9 cellular contexts compared by ENCODE assay signal in the genomic region with DNA sequence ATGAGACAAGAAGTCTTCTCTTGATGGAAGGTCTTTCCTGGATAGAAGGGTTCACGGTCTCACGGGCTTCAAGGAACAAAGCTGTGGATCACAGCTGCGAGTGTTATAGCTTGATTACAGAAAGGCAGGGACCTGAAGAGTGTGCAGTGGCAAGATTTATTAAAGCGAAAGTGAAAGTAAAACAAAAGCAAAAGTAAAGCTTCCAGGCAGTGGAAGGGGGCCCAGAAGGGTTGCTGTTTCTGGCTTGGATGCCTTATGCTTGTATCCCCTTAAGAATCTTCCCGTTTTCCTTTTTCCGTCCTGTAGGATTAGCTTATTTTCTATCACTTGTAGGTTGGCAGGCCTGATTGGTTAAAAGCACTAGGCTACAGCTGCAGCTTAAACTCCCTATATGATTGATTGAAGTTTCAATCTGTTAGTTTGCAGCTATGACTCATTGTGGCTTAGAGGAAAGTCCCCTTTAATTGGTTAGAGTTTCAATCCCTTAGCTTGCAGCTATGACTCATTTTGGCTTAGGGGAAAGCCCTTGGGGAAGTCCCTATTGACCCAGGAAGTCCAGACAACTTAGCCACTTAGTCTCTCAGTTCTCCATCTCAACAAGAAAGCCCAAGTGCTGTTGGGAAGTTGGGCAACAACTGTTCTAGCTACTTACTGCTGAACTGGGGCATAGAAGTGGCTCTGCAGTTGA.
DNase-seq lines count a peak whose midpoint lies in the region; TF ChIP-seq lines count a peak whose summit lies in the region.
"Had no signal": no experiment of that assay in that cellular context is flagged by ENCODE, and none has a peak within 500 bp of the region (broad histone marks: within the 10 kb centered on the region; RNA-seq: fewer than 3 reads in every experiment).

No MANE protein-coding gene starts in this region.

- peak overlapping the region in 3 of 8 donors; percentile 28 to 50 (median 43) for H3K27ac ChIP-seq in spleen
- H3K27ac ChIP-seq: gastrocnemius medialis had no signal

- H3K9me3 Mint-ChIP-seq in activated naive CD8-positive, alpha-beta T cell treated with anti-CD3 and anti-CD28 coated beads for 36 hours, result peaks cover 6% of the 10 kb centered on the region
- H3K9me3 Mint-ChIP-seq in stimulated activated naive CD8-positive, alpha-beta T cell treated with anti-CD3 and anti-CD28 coated beads, Interleukin-15, Interleukin-2, amounts not matched to agents 100 ng/mL and 50 ng/mL, for 24 hours, result peaks cover 3% of the 10 kb centered on the region

- H3K4me3 Mint-ChIP-seq in activated naive CD8-positive, alpha-beta T cell treated with anti-CD3 and anti-CD28 coated beads for 36 hours, result peak overlapping the region; percentile 37
- H3K4me3 Mint-ChIP-seq in stimulated activated naive CD8-positive, alpha-beta T cell treated with anti-CD3 and anti-CD28 coated beads, Interleukin-15, Interleukin-2, amounts not matched to agents 100 ng/mL and 50 ng/mL, for 24 hours, result peak overlapping the region; percentile 46

- no peaks in the 10 kb centered on the region for H3K27me3 Mint-ChIP-seq in activated naive CD8-positive, alpha-beta T cell treated with anti-CD3 and anti-CD28 coated beads for 36 hours
- H3K27me3 Mint-ChIP-seq in stimulated activated naive CD8-positive, alpha-beta T cell treated with anti-CD3 and anti-CD28 coated beads, Interleukin-15, Interleukin-2, amounts not matched to agents 100 ng/mL and 50 ng/mL, for 24 hours, result no peaks in the 10 kb centered on the region

- H3K9me3 ChIP-seq in spleen, result no peaks in the 10 kb centered on the region
- H3K9me3 ChIP-seq: gastrocnemius medialis had no signal

- peak overlapping the region; percentile 87 for H3K27ac Mint-ChIP-seq in activated naive CD8-positive, alpha-beta T cell treated with anti-CD3 and anti-CD28 coated beads for 36 hours
- peak overlapping the region; percentile 85 for H3K27ac Mint-ChIP-seq in stimulated activated naive CD8-positive, alpha-beta T cell treated with anti-CD3 and anti-CD28 coated beads, Interleukin-15, Interleukin-2, amounts not matched to agents 100 ng/mL and 50 ng/mL, for 24 hours

- peak; percentile 46 for DNase-seq in activated CD4-positive, alpha-beta T cell treated with anti-CD3 and anti-CD28 coated beads for 48 hours
- DNase-seq in activated CD4-positive, alpha-beta T cell treated with anti-CD3 and anti-CD28 coated beads, Interleukin-2, amount 50 U/mL, for 1 hour, result no peak
- peak; percentile 0 for DNase-seq in KG1 (lab: John Stamatoyannopoulos, UW)
- DNase-seq in activated naive CD8-positive, alpha-beta T cell treated with anti-CD3 and anti-CD28 coated beads for 36 hours, result peak; percentile 37
- no peak for DNase-seq in spleen
- no peak for DNase-seq in NCI-H2081 treated with DMSO at 0.1 percent for 48 hours (lab: John Stamatoyannopoulos, UW)
- DNase-seq in NCI-H2029 (lab: John Stamatoyannopoulos, UW), result no peak

- H3K27me3 ChIP-seq in spleen (replicated peaks in 1 of 7), result no peaks in the 10 kb centered on the region
- H3K27me3 ChIP-seq: gastrocnemius medialis had no signal

- no peak for TF ChIP-seq CTCF in spleen (IDR thresholded peaks at IDR 0.05 in 8 of 11, conservative IDR thresholded peaks at IDR 0.05 in 3 of 11)

- peaks cover 10% of the 10 kb centered on the region for H3K36me3 Mint-ChIP-seq in activated naive CD8-positive, alpha-beta T cell treated with anti-CD3 and anti-CD28 coated beads for 36 hours
- H3K36me3 Mint-ChIP-seq in stimulated activated naive CD8-positive, alpha-beta T cell treated with anti-CD3 and anti-CD28 coated beads, Interleukin-15, Interleukin-2, amounts not matched to agents 100 ng/mL and 50 ng/mL, for 24 hours (ENCODE audit: low read depth), result peaks cover 4% of the 10 kb centered on the region

- TF ChIP-seq POLR2A in spleen (IDR thresholded peaks at IDR 0.05), result no peak

- WGBS in spleen, 5 donors, result 24 to 55% (median 33%) methylated on average over 6 of the region's 6 CpGs; no CpG with 5 or more reads in 2 of the 5 donors

- no peaks in the 10 kb centered on the region for H3K36me3 ChIP-seq in spleen
- H3K36me3 ChIP-seq: gastrocnemius medialis had no signal

- H3K4me1 ChIP-seq in spleen, result no peaks in the 10 kb centered on the region
- H3K4me1 ChIP-seq: gastrocnemius medialis had no signal

- peaks cover 35% of the 10 kb centered on the region for H3K4me1 Mint-ChIP-seq in activated naive CD8-positive, alpha-beta T cell treated with anti-CD3 and anti-CD28 coated beads for 36 hours
- peaks cover 78% of the 10 kb centered on the region for H3K4me1 Mint-ChIP-seq in stimulated activated naive CD8-positive, alpha-beta T cell treated with anti-CD3 and anti-CD28 coated beads, Interleukin-15, Interleukin-2, amounts not matched to agents 100 ng/mL and 50 ng/mL, for 24 hours (ENCODE audit: low read depth)

- intact Hi-C loops in spleen (cut with DNase I; ENCODE audit: low total_unique reads), result no loop called here

- no peak overlapping the region for H3K4me3 ChIP-seq in spleen
- H3K4me3 ChIP-seq: gastrocnemius medialis had no signal

Comparison
In these comparisons a context has a peak if more than half of its experiments do, and no peak if none do; other contexts are left out.
1. DNase-seq: peak in activated CD4-positive, alpha-beta T cell treated with anti-CD3 and anti-CD28 coated beads for 48 hours (single experiment), KG1 (single experiment) and activated naive CD8-positive, alpha-beta T cell treated with anti-CD3 and anti-CD28 coated beads for 36 hours (single experiment); none in activated CD4-positive, alpha-beta T cell treated with anti-CD3 and anti-CD28 coated beads, Interleukin-2, amount 50 U/mL, for 1 hour (single experiment), spleen (single experiment), NCI-H2081 treated with DMSO at 0.1 percent for 48 hours (single experiment) and NCI-H2029 (single experiment).